ENCODE assay signal across 27 cellular contexts in the genomic region with DNA sequence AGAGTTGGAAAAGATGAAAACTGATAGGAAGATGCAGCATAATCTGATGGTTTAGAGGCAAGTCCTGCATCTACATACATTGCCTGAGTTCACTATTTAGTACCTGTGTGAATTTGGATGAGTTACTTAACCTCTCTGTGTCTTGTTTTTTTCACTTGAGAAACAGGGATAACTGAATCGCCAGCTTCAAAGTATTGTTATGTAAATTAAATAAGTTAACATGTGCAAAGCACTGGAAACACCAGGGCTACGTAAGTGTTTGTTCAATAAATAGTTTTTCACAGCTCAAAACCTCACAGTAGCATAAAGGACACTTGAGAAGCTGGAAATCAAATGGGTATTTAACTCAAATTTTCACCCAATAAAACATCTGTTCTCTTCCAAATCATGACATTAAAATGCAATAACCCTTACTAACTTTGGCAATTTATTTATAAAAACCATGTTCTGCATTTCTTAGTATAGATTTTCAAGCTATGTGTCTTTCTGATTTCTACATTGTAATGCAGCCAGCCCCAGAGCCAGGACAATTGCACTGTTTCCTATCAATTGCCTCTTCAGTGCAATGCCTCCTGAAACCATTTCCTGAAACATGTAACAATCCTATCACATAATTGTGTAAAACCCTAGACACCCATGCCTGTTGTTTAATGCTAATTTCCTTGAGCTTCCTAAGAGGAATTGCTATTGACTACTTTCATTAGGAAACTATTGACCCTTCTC.
DNase-seq lines count a peak whose midpoint lies in the region; ATAC-seq and TF ChIP-seq lines count a peak whose summit lies in the region.
"Had no signal": no experiment of that assay in that cellular context is flagged by ENCODE, and none has a peak within 500 bp of the region (broad histone marks: within the 10 kb centered on the region; RNA-seq: fewer than 3 reads in every experiment).

No MANE protein-coding gene starts in this region.

- no peak overlapping the region for H3K4me2 ChIP-seq in mammary epithelial cell (ENCODE audit: insufficient read depth, low read depth, low read length)
- H3K4me2 ChIP-seq: PC-9 had no signal

- no peaks in the 10 kb centered on the region for H3K9me3 Mint-ChIP-seq in WTC11
- no peaks in the 10 kb centered on the region for H3K9me3 Mint-ChIP-seq in Calu3 (ENCODE audit: low read depth, unreplicated experiment)

- no peaks in the 10 kb centered on the region for H4K20me1 ChIP-seq in mammary epithelial cell (ENCODE audit: insufficient read depth, low read length)

- intact Hi-C loops in Calu3 (cut with micrococcal nuclease; ENCODE audit: unreplicated experiment): no loop called here
- intact Hi-C loops in mammary epithelial cell (cut with micrococcal nuclease): no loop called here

- no peaks in the 10 kb centered on the region for H3K4me1 ChIP-seq in mammary epithelial cell (ENCODE audit: insufficient read depth, low read length)
- H3K4me1 ChIP-seq: SJCRH30 had no signal

- H3K27me3 ChIP-seq in mammary epithelial cell (ENCODE audit: insufficient read depth, low read length): no peaks in the 10 kb centered on the region
- H3K27me3 ChIP-seq: BE2C, SJCRH30 had no signal

- no peak overlapping the region; the same call in 1 of the 2 replicates for H3K4me3 Mint-ChIP-seq in WTC11
- no peak overlapping the region for H3K4me3 Mint-ChIP-seq in Calu3 (ENCODE audit: low read depth, unreplicated experiment)
- H3K4me3 Mint-ChIP-seq: CD14-positive monocyte; CD8-positive, alpha-beta memory T cell had no signal

- H3K36me3 ChIP-seq in mammary epithelial cell (ENCODE audit: insufficient read depth, low read length): no peaks in the 10 kb centered on the region
- H3K36me3 ChIP-seq: SJCRH30 had no signal

- no peak overlapping the region for H3K9ac ChIP-seq in mammary epithelial cell (ENCODE audit: insufficient read depth, low read length)

- CTCF ChIA-PET in WTC11 (lab: Charles Lee) (interaction anchor here (1.5 kb wide), 1 partner anchor 9 kb away, joined by 6 read pairs; no protein-coding TSS in a partner anchor), Calu3 (lab: Charles Lee) (no interaction called here), mammary epithelial cell (lab: Charles Lee; ENCODE audit: low non-redundant PET) (no interaction called here)

- H3K27ac ChIP-seq in mammary epithelial cell (ENCODE audit: insufficient read depth, low read depth, low read length): no peak overlapping the region
- H3K27ac ChIP-seq: 22Rv1, HL-60, PC-9, SJCRH30 had no signal

- H3K27me3 Mint-ChIP-seq in WTC11 (ENCODE audit: low read depth) (peaks cover 12% of the 10 kb centered on the region), Calu3 (ENCODE audit: unreplicated experiment) (no peaks in the 10 kb centered on the region)
- H3K27me3 Mint-ChIP-seq: CD8-positive, alpha-beta memory T cell had no signal

- no peak overlapping the region for H3K27ac Mint-ChIP-seq in WTC11
- H3K27ac Mint-ChIP-seq in Calu3 (ENCODE audit: unreplicated experiment): no peak overlapping the region
- H3K27ac Mint-ChIP-seq: CD14-positive monocyte; CD8-positive, alpha-beta memory T cell had no signal

- BruUV-seq in Calu3 (replicated peaks; lab: Mats Ljungman, UMichigan): no TSS peak
- BruUV-seq in mammary epithelial cell (replicated peaks; lab: Mats Ljungman, UMichigan): no TSS peak

- no peak overlapping the region for H3K4me3 ChIP-seq in mammary epithelial cell (replicated peaks in 1 of 3; ENCODE audit: insufficient read depth in 1 of 3, low read depth in 2 of 3, low read length in 3 of 3)
- H3K4me3 ChIP-seq: PC-9, SJCRH30 had no signal

- TF ChIP-seq CTCF in WTC11 (IDR thresholded peaks at IDR 0.05) (no peak), Calu3 (IDR thresholded peaks at IDR 0.05; ENCODE audit: unreplicated experiment) (no peak), mammary epithelial cell (conservative IDR thresholded peaks at IDR 0.05 in 1 of 2, IDR thresholded peaks at IDR 0.05 in 1 of 2; ENCODE audit: extremely low read depth in 1 of 2, insufficient read depth in 1 of 2, low read depth in 1 of 2, low read length in 2 of 2) (no peak)

- dilution Hi-C loops in mammary epithelial cell (cut with HindIII; ENCODE audit: low sequenced_read_pairs): no loop called here

- peak; percentile 74 for ATAC-seq in WTC11
- ATAC-seq in esophagus mucosa: no peak
- ATAC-seq: Right ventricle myocardium inferior, SK-N-SH treated with all-trans-retinoic acid at 6 μM for 48 hours had no signal

- 76% methylated on average over 2 of the region's 2 CpGs for WGBS in mammary epithelial cell (ENCODE audit: low coverage, missing lambda C conversion rate)

- H3K79me2 ChIP-seq in mammary epithelial cell (ENCODE audit: insufficient read depth, low read length): no peaks in the 10 kb centered on the region

- H3K9me3 ChIP-seq in mammary epithelial cell (replicated peaks; ENCODE audit: insufficient read depth, low read length): no peaks in the 10 kb centered on the region
- H3K9me3 ChIP-seq: BE2C, SJCRH30 had no signal

- in situ Hi-C loops in mammary epithelial cell (cut with MboI; ENCODE audit: low sequenced_read_pairs in 2 of 2): no loop called here

- POLR2A ChIA-PET in WTC11 (lab: Charles Lee): no interaction called here

- no peak overlapping the region for H2AFZ ChIP-seq in mammary epithelial cell (ENCODE audit: low read depth, low read length)
- H2AFZ ChIP-seq: PC-9 had no signal

- H3K4me1 Mint-ChIP-seq in WTC11: peaks cover 25% of the 10 kb centered on the region
- H3K4me1 Mint-ChIP-seq in Calu3 (ENCODE audit: low read depth, unreplicated experiment): no peaks in the 10 kb centered on the region
- H3K4me1 Mint-ChIP-seq: CD14-positive monocyte; CD8-positive, alpha-beta memory T cell had no signal

- peak; percentile 18 for DNase-seq in DMS53 (lab: John Stamatoyannopoulos, UW)
- no peak for DNase-seq in DMS53 treated with DMSO at 0.1 percent for 48 hours (lab: John Stamatoyannopoulos, UW; ENCODE audit: unreplicated experiment)
- DNase-seq in WTC11 (ENCODE audit: low spot score): no peak
- peak; percentile 56 for DNase-seq in globus pallidus (ENCODE audit: low spot score)
- DNase-seq in pons (ENCODE audit: low spot score): peak; percentile 64
- DNase-seq in Calu3: no peak
- no peak for DNase-seq in mammary epithelial cell
- DNase-seq: ACHN; BE2C; CD8-positive, alpha-beta memory T cell; HCEC 1CT; NCI-H1092; NCI-H1417 treated with DMSO at 0.1 percent for 48 hours; NCI-H1694 treated with DMSO at 0.1 percent for 48 hours; NCI-H2081 treated with DMSO at 0.1 percent for 48 hours; NCI-H446 treated with DMSO at 0.1 percent for 48 hours; NCI-H526; NCI-H82; NK-92 treated with Interleukin-12 subunit alpha and Interleukin-12 subunit beta, amount 100 ng/mL, for 24 hours; PC-9; SJCRH30 had no signal

- H3K36me3 Mint-ChIP-seq in WTC11: no peaks in the 10 kb centered on the region
- no peaks in the 10 kb centered on the region for H3K36me3 Mint-ChIP-seq in Calu3 (ENCODE audit: insufficient read depth, unreplicated experiment)
- H3K36me3 Mint-ChIP-seq: CD14-positive monocyte; CD8-positive, alpha-beta memory T cell had no signal

TF ChIP-seq in WTC11, 78 proteins besides CTCF, POLR2A, EP300 and RAD21 (continues in another document):
- no peak for TF ChIP-seq CREM (CRISPR knock-in tag; IDR thresholded peaks at IDR 0.05)
- TF ChIP-seq ELF4 (CRISPR knock-in tag; IDR thresholded peaks at IDR 0.05; ENCODE audit: low read depth): no peak
- no peak for TF ChIP-seq E2F5 (CRISPR knock-in tag; IDR thresholded peaks at IDR 0.05)
- TF ChIP-seq AFF4 (CRISPR knock-in tag; IDR thresholded peaks at IDR 0.05; ENCODE audit: borderline replicate concordance): no peak
- no peak for TF ChIP-seq SOX15 (CRISPR knock-in tag; IDR thresholded peaks at IDR 0.05)
- no peak for TF ChIP-seq ATF3 (CRISPR knock-in tag; conservative IDR thresholded peaks at IDR 0.05)
- TF ChIP-seq ZNF317 (CRISPR knock-in tag; IDR thresholded peaks at IDR 0.05; ENCODE audit: borderline replicate concordance, low read depth): no peak

Comparison
In these comparisons a context has a peak if more than half of its experiments do, and no peak if none do; other contexts are left out.
1. DNase-seq: peak in DMS53 (single experiment), globus pallidus (single experiment) and pons (single experiment); none in DMS53 treated with DMSO at 0.1 percent for 48 hours (single experiment), WTC11 (single experiment), Calu3 (single experiment) and mammary epithelial cell (single experiment).